In the genomic region with DNA sequence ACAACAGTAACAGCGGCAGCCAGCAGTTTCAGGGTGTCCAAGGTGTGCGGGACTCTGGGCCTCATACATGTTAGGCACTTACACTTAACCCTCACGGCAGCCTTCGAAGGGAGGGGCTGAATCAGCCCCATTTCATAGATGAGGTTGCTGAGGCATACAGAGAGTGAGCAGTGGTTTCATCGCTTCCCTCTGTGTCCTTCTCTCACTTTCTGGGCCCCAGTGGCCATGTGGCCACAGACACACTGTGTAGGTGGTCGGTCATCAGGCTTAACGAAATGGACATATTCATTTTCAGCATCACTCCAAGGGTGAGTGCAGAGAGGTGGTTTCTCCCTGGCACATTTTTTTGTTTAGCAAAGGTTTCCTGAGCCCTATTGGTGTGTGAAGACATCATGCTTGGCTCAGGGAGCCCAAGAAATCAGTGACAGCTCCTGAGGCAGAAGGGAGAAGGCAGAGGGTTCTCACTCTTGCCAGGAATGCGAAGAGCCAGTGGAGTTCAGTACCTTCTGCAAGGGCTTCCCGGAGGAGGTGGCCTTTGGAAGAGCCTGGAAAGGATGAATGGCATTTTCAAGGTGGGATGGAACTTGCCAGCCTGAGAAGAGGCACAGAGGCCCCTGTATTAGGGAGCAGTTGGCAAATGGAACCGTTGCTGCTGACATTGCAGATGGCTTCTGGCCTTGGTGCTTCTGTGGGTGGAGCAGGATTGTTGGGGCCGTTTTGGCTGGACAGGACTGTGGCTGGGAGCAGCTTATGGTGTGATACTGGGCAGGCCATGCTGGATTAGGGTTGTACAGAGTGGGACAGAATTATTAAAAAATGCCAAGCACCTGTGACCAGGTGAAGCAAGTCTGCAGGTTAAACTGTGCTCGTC, we compare ENCODE assay signal across 8 cellular contexts.
DNase-seq lines count a peak whose midpoint lies in the region; ATAC-seq and TF ChIP-seq lines count a peak whose summit lies in the region.

No MANE protein-coding gene starts in this region.

- DNase-seq in BE2C (no peak), GM19240 (ENCODE audit: insufficient read length, low spot score) (peak; percentile 89), osteoblast (ENCODE audit: insufficient read length, low spot score, missing footprints) (peak; percentile 84), NCI-H2081 (lab: John Stamatoyannopoulos, UW) (no peak), kidney glomerular epithelial cell (lab: John Stamatoyannopoulos, UW) (no peak), tibial artery (no peak)

- H3K4me3 ChIP-seq in BE2C (ENCODE audit: low read depth, low read length) (peak overlapping the region; percentile 0; the same call in 1 of the 2 replicates), osteoblast (ENCODE audit: insufficient read depth, low read length) (no peak overlapping the region), tibial artery (no peak overlapping the region)

- peaks cover 67% of the 10 kb centered on the region for H4K20me1 ChIP-seq in osteoblast (ENCODE audit: insufficient read depth, low read length)

- peak overlapping the region; percentile 89 for H3K27ac Mint-ChIP-seq in activated naive CD8-positive, alpha-beta T cell

- H3K4me2 ChIP-seq in osteoblast (ENCODE audit: insufficient read depth, low read length), result no peak overlapping the region

- H3K36me3 Mint-ChIP-seq in activated naive CD8-positive, alpha-beta T cell, result peaks cover 4% of the 10 kb centered on the region

- TF ChIP-seq CTCF in BE2C (IDR thresholded peaks at IDR 0.05; ENCODE audit: low read depth, low read length), result no peak
- no peak for TF ChIP-seq CTCF in osteoblast (IDR thresholded peaks at IDR 0.05; ENCODE audit: extremely low read depth, low read depth, low read length)
- no peak for TF ChIP-seq CTCF in tibial artery (IDR thresholded peaks at IDR 0.05)

- no peaks in the 10 kb centered on the region for H3K27me3 Mint-ChIP-seq in activated naive CD8-positive, alpha-beta T cell

- no peaks in the 10 kb centered on the region for H3K27me3 ChIP-seq in BE2C
- no peaks in the 10 kb centered on the region for H3K27me3 ChIP-seq in osteoblast (ENCODE audit: insufficient read depth, low read length)
- H3K27me3 ChIP-seq in tibial artery, result no peaks in the 10 kb centered on the region

- peak overlapping the region; percentile 72 for H3K4me3 Mint-ChIP-seq in activated naive CD8-positive, alpha-beta T cell

- H2AFZ ChIP-seq in osteoblast (ENCODE audit: low read length), result no peak overlapping the region

- peaks cover 84% of the 10 kb centered on the region for H3K79me2 ChIP-seq in osteoblast (ENCODE audit: insufficient read depth, low read length)

- peaks cover 35% of the 10 kb centered on the region for H3K4me1 Mint-ChIP-seq in activated naive CD8-positive, alpha-beta T cell (ENCODE audit: low read depth)

- H3K27ac ChIP-seq in osteoblast (ENCODE audit: low read depth, low read length) (peak overlapping the region; percentile 84), tibial artery (peak overlapping the region in 1 of 2 donors; percentile 14)

- no peaks in the 10 kb centered on the region for H3K9me3 ChIP-seq in BE2C
- no peaks in the 10 kb centered on the region for H3K9me3 ChIP-seq in osteoblast (ENCODE audit: low read depth, low read length)
- no peaks in the 10 kb centered on the region for H3K9me3 ChIP-seq in tibial artery

- intact Hi-C loops in tibial artery (cut with DNase I; ENCODE audit: low total_unique reads), result no loop called here

- H3K4me1 ChIP-seq in BE2C (peaks cover 59% of the 10 kb centered on the region), osteoblast (ENCODE audit: insufficient read depth, low read length) (peaks cover 23% of the 10 kb centered on the region), tibial artery (peaks cover 0 to 23% (median 10%) of the 10 kb centered on the region in 4 donors)

- H3K9me3 Mint-ChIP-seq in activated naive CD8-positive, alpha-beta T cell (ENCODE audit: low read depth), result no peaks in the 10 kb centered on the region

- peak; percentile 55 for ATAC-seq in HG03196 (IDR thresholded peaks at IDR 0.05; ENCODE audit: unreplicated experiment)

- peaks cover 95% of the 10 kb centered on the region for H3K36me3 ChIP-seq in BE2C
- H3K36me3 ChIP-seq in osteoblast (ENCODE audit: insufficient read depth, low read length), result peaks cover 82% of the 10 kb centered on the region
- peaks cover 0 to 61% (median 34%) of the 10 kb centered on the region in 3 donors for H3K36me3 ChIP-seq in tibial artery

Comparison
In these comparisons a context has a peak if more than half of its experiments do, and no peak if none do; other contexts are left out.
1. DNase-seq: peak in GM19240 (single experiment) and osteoblast (single experiment); none in BE2C (single experiment), NCI-H2081 (0 of 2), kidney glomerular epithelial cell (single experiment) and tibial artery (0 of 2).